Comparison of ENCODE assay signal across 19 cellular contexts in the genomic region with DNA sequence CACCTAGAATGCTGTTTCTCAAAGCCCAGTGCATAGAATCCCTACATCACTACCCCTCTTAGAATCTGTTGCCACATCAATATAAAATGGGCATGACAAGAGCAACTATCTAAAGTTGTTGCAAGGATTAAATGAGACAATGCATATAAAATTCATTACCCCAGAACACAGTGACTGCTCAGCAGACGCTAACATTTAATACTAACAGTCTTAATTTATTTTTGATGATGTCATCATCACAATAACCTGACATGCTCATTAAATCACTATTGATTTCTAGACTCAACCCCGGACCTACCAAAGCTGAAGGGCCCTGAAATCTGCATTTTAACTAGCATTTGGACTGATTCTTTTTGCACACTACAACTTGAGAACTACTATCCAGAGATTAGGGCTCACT. TPM values are rescaled to one million over a fixed set of nuclear protein-coding genes. Genes with fewer than 3 reads are reported as not detected.
DNase-seq lines count a peak whose midpoint lies in the region; ATAC-seq and TF ChIP-seq lines count a peak whose summit lies in the region.
"Had no signal": no experiment of that assay in that cellular context is flagged by ENCODE, and none has a peak within 500 bp of the region (broad histone marks: within the 10 kb centered on the region; RNA-seq: fewer than 3 reads in every experiment).

No MANE protein-coding gene starts in this region.

- H3K4me3 ChIP-seq in AG09309 (ENCODE audit: control insufficient read depth, low read depth, low read length) (peak overlapping the region; percentile 28), SJSA1 (peak overlapping the region; percentile 83), epithelial cell of esophagus (ENCODE audit: low read length) (peak overlapping the region; percentile 34)
- no peak overlapping the region for H3K4me3 ChIP-seq in naive thymus-derived CD4-positive, alpha-beta T cell (ENCODE audit: low read length)
- H3K4me3 ChIP-seq: body of pancreas, HAP-1 had no signal

- peaks cover 23% of the 10 kb centered on the region for H3K4me1 ChIP-seq in SJSA1 (replicated peaks)
- H3K4me1 ChIP-seq in naive thymus-derived CD4-positive, alpha-beta T cell (ENCODE audit: control insufficient read depth in 2 of 2, insufficient read depth in 2 of 2, low read length in 2 of 2): peaks cover 0 to 7% of the 10 kb centered on the region in 2 donors

- no peaks in the 10 kb centered on the region for H3K27me3 ChIP-seq in SJSA1 (replicated peaks)
- peaks cover 0 to 12% of the 10 kb centered on the region in 2 donors for H3K27me3 ChIP-seq in naive thymus-derived CD4-positive, alpha-beta T cell (ENCODE audit: control insufficient read depth in 2 of 2, insufficient read depth in 2 of 2, low read length in 2 of 2)
- H3K27me3 ChIP-seq: body of pancreas had no signal

- no peak overlapping the region for H3K27ac Mint-ChIP-seq in neural crest cell (ENCODE audit: unreplicated experiment)
- no peak overlapping the region for H3K27ac Mint-ChIP-seq in naive thymus-derived CD4-positive, alpha-beta T cell
- H3K27ac Mint-ChIP-seq: endodermal cell; stimulated activated naive B cell treated with anti-CD40 and anti-IgM and Interleukin-4, amounts not matched to agents 10 μg/mL and 1 μg/mL and 100 μg/mL, for 72 hours had no signal

- H3K36me3 Mint-ChIP-seq in neural crest cell (ENCODE audit: low read depth): no peaks in the 10 kb centered on the region
- H3K36me3 Mint-ChIP-seq in naive thymus-derived CD4-positive, alpha-beta T cell: peaks cover 0 to 19% (median 9%) of the 10 kb centered on the region in 5 donors

- peak overlapping the region; percentile 29 for H3K4me3 Mint-ChIP-seq in neural crest cell
- H3K4me3 Mint-ChIP-seq in naive thymus-derived CD4-positive, alpha-beta T cell: peak overlapping the region in 1 of 10 donors; percentile 29
- H3K4me3 Mint-ChIP-seq: endodermal cell; naive thymus-derived CD8-positive, alpha-beta T cell; stimulated activated naive B cell treated with anti-CD40 and anti-IgM and Interleukin-4, amounts not matched to agents 10 μg/mL and 1 μg/mL and 100 μg/mL, for 72 hours had no signal

- CTCF ChIA-PET in naive thymus-derived CD4-positive, alpha-beta T cell (lab: Charles Lee): no interaction called here

- H3K27me3 Mint-ChIP-seq in neural crest cell (ENCODE audit: low read depth): peaks cover 43% of the 10 kb centered on the region
- H3K27me3 Mint-ChIP-seq in naive thymus-derived CD4-positive, alpha-beta T cell: peaks cover 18 to 61% (median 25%) of the 10 kb centered on the region in 5 donors

- H3K9me3 Mint-ChIP-seq in neural crest cell: peaks cover 4% of the 10 kb centered on the region
- peaks cover 2 to 19% (median 10%) of the 10 kb centered on the region in 11 donors for H3K9me3 Mint-ChIP-seq in naive thymus-derived CD4-positive, alpha-beta T cell
- H3K9me3 Mint-ChIP-seq: endodermal cell had no signal

- peaks cover 83% of the 10 kb centered on the region for H3K36me3 ChIP-seq in SJSA1
- H3K36me3 ChIP-seq in naive thymus-derived CD4-positive, alpha-beta T cell (ENCODE audit: control insufficient read depth in 2 of 3, insufficient read depth in 3 of 3, low read length in 3 of 3): no peaks in the 10 kb centered on the region
- H3K36me3 ChIP-seq: HAP-1, heart left ventricle had no signal

- intact Hi-C loops in naive thymus-derived CD4-positive, alpha-beta T cell (cut with micrococcal nuclease): no loop called here

- H3K9me3 ChIP-seq in SJSA1 (replicated peaks): 0 out of 2 replicates have a peak, but pooled peaks cover 2% of the 10 kb centered on the region
- H3K9me3 ChIP-seq in naive thymus-derived CD4-positive, alpha-beta T cell (ENCODE audit: control insufficient read depth in 2 of 3, low read length in 3 of 3): no peaks in the 10 kb centered on the region
- H3K9me3 ChIP-seq: HAP-1 had no signal

- no peak for DNase-seq in AG09309 (ENCODE audit: low read depth)
- no peak for DNase-seq in SJSA1 (ENCODE audit: low read depth in 1 of 2, low spot score in 2 of 2)
- DNase-seq in epithelial cell of esophagus (ENCODE audit: low read depth): no peak
- no peak for DNase-seq in neural crest cell (ENCODE audit: low read depth, low spot score)
- no peak for DNase-seq in NCI-H510A (lab: John Stamatoyannopoulos, UW)
- no peak for DNase-seq in NCI-H2171 treated with DMSO at 0.1 percent for 48 hours (lab: John Stamatoyannopoulos, UW)
- DNase-seq in naive thymus-derived CD4-positive, alpha-beta T cell: no peak
- DNase-seq: activated gamma-delta T cell; body of pancreas; endodermal cell; heart left ventricle; KBM-7; left cardiac atrium; naive thymus-derived CD8-positive, alpha-beta T cell; NCI-H1436; stimulated activated naive B cell treated with anti-CD40 and anti-IgM and Interleukin-4, amounts not matched to agents 10 μg/mL and 1 μg/mL and 100 μg/mL, for 72 hours had no signal

- H3K4me1 Mint-ChIP-seq in neural crest cell: peaks cover 29% of the 10 kb centered on the region
- peaks cover 11 to 26% (median 17%) of the 10 kb centered on the region in 7 donors for H3K4me1 Mint-ChIP-seq in naive thymus-derived CD4-positive, alpha-beta T cell

- no peak for ATAC-seq in naive thymus-derived CD4-positive, alpha-beta T cell
- ATAC-seq in GM18517 (IDR thresholded peaks at IDR 0.05; ENCODE audit: unreplicated experiment): no peak
- ATAC-seq: body of pancreas; heart left ventricle; left cardiac atrium; naive thymus-derived CD8-positive, alpha-beta T cell; stimulated activated naive B cell treated with anti-CD40 and anti-IgM and Interleukin-4, amounts not matched to agents 10 μg/mL and 1 μg/mL and 100 μg/mL, for 72 hours had no signal

- POLR2A ChIA-PET in naive thymus-derived CD4-positive, alpha-beta T cell (lab: Charles Lee): no interaction called here

- TF ChIP-seq CTCF in AG09309 (IDR thresholded peaks at IDR 0.05; ENCODE audit: control insufficient read depth, insufficient read depth, low read depth, low read length, missing control alignments) (no peak), epithelial cell of esophagus (IDR thresholded peaks at IDR 0.05; ENCODE audit: insufficient read depth, low read depth, low read length, missing control alignments) (no peak), neural crest cell (conservative IDR thresholded peaks at IDR 0.05) (no peak)

- peak overlapping the region; percentile 7; the same call in 1 of the 2 replicates for H3K27ac ChIP-seq in SJSA1
- no peak overlapping the region for H3K27ac ChIP-seq in naive thymus-derived CD4-positive, alpha-beta T cell (ENCODE audit: low read depth, low read length)
- H3K27ac ChIP-seq: body of pancreas, heart left ventricle, VCaP had no signal

RNA-seq across cellular contexts. Expression of a gene that starts 3.9 kb away (rescaled TPM):
- 51.5 and 67.0 TPM in 2 replicates for total RNA-seq in SJSA1 (2014; rRNA removed; shearing (Covaris generic))
- total RNA-seq in neural crest cell: 0.49 and 0.89 TPM in 2 replicates
- total RNA-seq in naive thymus-derived CD4-positive, alpha-beta T cell: under 1 TPM in 2 of 5 experiments, not detected in 3; 0.24 to 0.29 TPM
- under 1 TPM in 1 of 2 donors, not detected in 1; 0.17 TPM for polyA plus RNA-seq in naive thymus-derived CD4-positive, alpha-beta T cell
- polyA plus RNA-seq: naive thymus-derived CD8-positive, alpha-beta T cell had no signal

Comparison
In these comparisons a context has a peak if more than half of its experiments do, and no peak if none do; other contexts are left out.
1. RNA of a gene that starts 3.9 kb away (total RNA-seq): 51.5 to 67.0 TPM in SJSA1; 0.49 to 0.89 TPM in neural crest cell and 0.24 to 0.29 TPM in naive thymus-derived CD4-positive, alpha-beta T cell; every median in the first group is over 10 times any median in the second.